In genomic region chr3:141313091-141313683, GRCh38 we compare ENCODE assay signal across 20 cellular contexts. TPM values are rescaled to one million over a fixed set of nuclear protein-coding genes. Genes with fewer than 3 reads are reported as not detected.
DNase-seq lines count a peak whose midpoint lies in the region; ATAC-seq and TF ChIP-seq lines count a peak whose summit lies in the region.
"Had no signal": no experiment of that assay in that cellular context is flagged by ENCODE, and none has a peak within 500 bp of the region (broad histone marks: within the 10 kb centered on the region; RNA-seq: fewer than 3 reads in every experiment).

No MANE protein-coding gene starts in this region.

- POLR2A ChIA-PET in CD8-positive, alpha-beta T cell (lab: Charles Lee), result interaction anchor here (1.0 to 2.4 kb wide), 4 partner anchors 8 to 139 kb away, joined by 3 to 14 read pairs (median 9); no protein-coding TSS in a partner anchor

- no peak overlapping the region for H3K56ac ChIP-seq in H9 (ENCODE audit: insufficient read length, low read depth, low read length)

- no CpG with 5 or more reads among the region's 10 CpGs for WGBS in H9 (ENCODE audit: extremely low coverage, insufficient read length, low lambda C conversion rate)

- peaks cover 34% of the 10 kb centered on the region for H3K4me1 Mint-ChIP-seq in T-helper 2 cell treated with Interferon-gamma antibody and Interleukin-4, amounts not matched to agents 5 μg/mL and 100 μg/mL, for 36 hours (ENCODE audit: low read depth)
- H3K4me1 Mint-ChIP-seq in CD8-positive, alpha-beta T cell (ENCODE audit: low read depth), result peaks cover 38% of the 10 kb centered on the region
- peaks cover 32% of the 10 kb centered on the region for H3K4me1 Mint-ChIP-seq in activated T-helper 2 cell treated with anti-CD3 and anti-CD28 coated beads, Interferon-gamma antibody, Interleukin-2, Interleukin-4, amounts not matched to agents 10 μg/mL and 5 μg/mL and 100 μg/mL, durations not matched to agents 14 hours and 24 hours and 36 hours (ENCODE audit: low read depth)
- H3K4me1 Mint-ChIP-seq in natural killer cell, result peaks cover 30 to 31% of the 10 kb centered on the region in 2 donors
- H3K4me1 Mint-ChIP-seq in H9, result peaks cover 20 to 22% of the 10 kb centered on the region in 2 experiments

- H2AFZ ChIP-seq in H9 (ENCODE audit: low read length), result no peak overlapping the region

- H2BK120ac ChIP-seq in H9 (ENCODE audit: low read depth, low read length, poor library complexity, severe bottlenecking), result no peak overlapping the region

- no peak overlapping the region for H3K4ac ChIP-seq in H9 (ENCODE audit: low read depth, low read length)

- no peak overlapping the region for H3K27ac Mint-ChIP-seq in T-helper 2 cell treated with Interferon-gamma antibody and Interleukin-4, amounts not matched to agents 5 μg/mL and 100 μg/mL, for 36 hours
- peak overlapping the region; percentile 55 for H3K27ac Mint-ChIP-seq in CD8-positive, alpha-beta T cell
- no peak overlapping the region for H3K27ac Mint-ChIP-seq in activated T-helper 2 cell treated with anti-CD3 and anti-CD28 coated beads, Interferon-gamma antibody, Interleukin-2, Interleukin-4, amounts not matched to agents 10 μg/mL and 5 μg/mL and 100 μg/mL, durations not matched to agents 14 hours and 24 hours and 36 hours
- H3K27ac Mint-ChIP-seq in natural killer cell (peak overlapping the region; percentile 35 to 98), H9 (no peak overlapping the region)
- H3K27ac Mint-ChIP-seq: GM23338 had no signal

- intact Hi-C loops in CD8-positive, alpha-beta T cell (cut with DNase I, micrococcal nuclease), result loop anchor here (2.0 to 5.0 kb wide), 8 partner anchors 56 to 1689 kb away; partner anchors contain the start of genes U2SURP (in 2 of the 2), XRN1 (in 2 of the 2), RNF7 (in 1 of the 2) and SLC25A36 (in 1 of the 2)
- intact Hi-C loops in activated T-helper 2 cell treated with anti-CD3 and anti-CD28 coated beads, Interferon-gamma antibody, Interleukin-2, Interleukin-4, amounts not matched to agents 10 μg/mL and 5 μg/mL and 100 μg/mL, durations not matched to agents 14 hours and 24 hours and 36 hours (cut with micrococcal nuclease), result loop anchor here (5.0 kb wide), 3 partner anchors 99 to 564 kb away; partner anchors contain the start of genes ATP1B3 and RNF7
- intact Hi-C loops in natural killer cell (cut with micrococcal nuclease), result no loop called here

- H3K9ac ChIP-seq in H9 (ENCODE audit: extremely low read depth, insufficient read length, low read length), result no peak overlapping the region
- H3K9ac ChIP-seq: BLaER1 had no signal

- no peak overlapping the region for H3K23ac ChIP-seq in H9 (ENCODE audit: insufficient read length, low read depth, low read length)

- H3K14ac ChIP-seq in H9 (ENCODE audit: insufficient read depth, low read length), result no peak overlapping the region

- H3K4me2 ChIP-seq in H9 (ENCODE audit: insufficient read depth, insufficient read length, low read length), result no peak overlapping the region
- H3K4me2 ChIP-seq: GM23338 had no signal

- no peak for TF ChIP-seq CTCF in CD8-positive, alpha-beta T cell (IDR thresholded peaks at IDR 0.05)
- no peak for TF ChIP-seq CTCF in natural killer cell (IDR thresholded peaks at IDR 0.05)
- no peak for TF ChIP-seq CTCF in H9 (conservative IDR thresholded peaks at IDR 0.05)

- peak overlapping the region; percentile 92 for H3K4me3 Mint-ChIP-seq in T-helper 2 cell treated with Interferon-gamma antibody and Interleukin-4, amounts not matched to agents 5 μg/mL and 100 μg/mL, for 36 hours
- peak overlapping the region; percentile 41 for H3K4me3 Mint-ChIP-seq in CD8-positive, alpha-beta T cell
- peak overlapping the region; percentile 38 for H3K4me3 Mint-ChIP-seq in activated T-helper 2 cell treated with anti-CD3 and anti-CD28 coated beads, Interferon-gamma antibody, Interleukin-2, Interleukin-4, amounts not matched to agents 10 μg/mL and 5 μg/mL and 100 μg/mL, durations not matched to agents 14 hours and 24 hours and 36 hours (ENCODE audit: low read depth)
- H3K4me3 Mint-ChIP-seq in natural killer cell (peak overlapping the region; percentile 62), H9 (no peak overlapping the region)

- no peak overlapping the region for H3T11ph ChIP-seq in H9 (ENCODE audit: low read length)

- no peak for DNase-seq in T-helper 2 cell treated with Interferon-gamma antibody and Interleukin-4, amounts not matched to agents 5 μg/mL and 100 μg/mL, for 36 hours (ENCODE audit: low spot score)
- DNase-seq in T-helper 2 cell (no peak), natural killer cell (no peak), H9 (no peak), cortex of kidney (lab: John Stamatoyannopoulos, UW) (no peak)
- no peak for DNase-seq in CD8-positive, alpha-beta T cell
- DNase-seq in activated T-helper 2 cell treated with anti-CD3 and anti-CD28 coated beads, Interferon-gamma antibody, Interleukin-2, Interleukin-4, amounts not matched to agents 10 μg/mL and 5 μg/mL and 100 μg/mL, durations not matched to agents 14 hours and 24 hours and 36 hours (ENCODE audit: low spot score), result no peak
- DNase-seq: 8988T; DMS53; effector memory CD4-positive, alpha-beta T cell; islet precursor cell; NCI-H2171; NCI-H748 treated with DMSO at 0.1 percent for 48 hours; spleen; tibial artery had no signal

- no peaks in the 10 kb centered on the region for H3K27me3 Mint-ChIP-seq in T-helper 2 cell treated with Interferon-gamma antibody and Interleukin-4, amounts not matched to agents 5 μg/mL and 100 μg/mL, for 36 hours (ENCODE audit: low read depth)
- no peaks in the 10 kb centered on the region for H3K27me3 Mint-ChIP-seq in CD8-positive, alpha-beta T cell (ENCODE audit: low read depth)
- no peaks in the 10 kb centered on the region for H3K27me3 Mint-ChIP-seq in activated T-helper 2 cell treated with anti-CD3 and anti-CD28 coated beads, Interferon-gamma antibody, Interleukin-2, Interleukin-4, amounts not matched to agents 10 μg/mL and 5 μg/mL and 100 μg/mL, durations not matched to agents 14 hours and 24 hours and 36 hours (ENCODE audit: low read depth)
- no peaks in the 10 kb centered on the region for H3K27me3 Mint-ChIP-seq in natural killer cell (ENCODE audit: low read depth in 2 of 2)
- H3K27me3 Mint-ChIP-seq in H9 (ENCODE audit: low read depth), result peaks cover 5% of the 10 kb centered on the region

- H4K5ac ChIP-seq in H9 (ENCODE audit: insufficient read length, low read depth, low read length), result no peak overlapping the region

- H4K20me1 ChIP-seq in H9 (ENCODE audit: control insufficient read depth, insufficient read depth, insufficient read length), result no peaks in the 10 kb centered on the region
- H4K20me1 ChIP-seq: BLaER1 had no signal

- H3K18ac ChIP-seq in H9 (ENCODE audit: insufficient read length, low read depth, low read length), result no peak overlapping the region

- H3K27me3 ChIP-seq in CD8-positive, alpha-beta T cell (ENCODE audit: insufficient read depth, low read length), result no peaks in the 10 kb centered on the region
- no peaks in the 10 kb centered on the region for H3K27me3 ChIP-seq in H9 (ENCODE audit: insufficient read depth, low read length)
- H3K27me3 ChIP-seq: BLaER1, spleen, tibial artery had no signal

- no peak overlapping the region for H2AK5ac ChIP-seq in H9 (ENCODE audit: insufficient read length, low read length)

- peaks cover 28% of the 10 kb centered on the region for H3K4me1 ChIP-seq in CD8-positive, alpha-beta T cell (ENCODE audit: insufficient read depth, low read length)
- no peaks in the 10 kb centered on the region; the same call in 1 of the 2 replicates for H3K4me1 ChIP-seq in H9 (ENCODE audit: insufficient read depth, low read length)

- H2BK12ac ChIP-seq in H9 (ENCODE audit: insufficient read length, low read depth, low read length), result no peak overlapping the region

- H3K79me2 ChIP-seq in H9 (ENCODE audit: insufficient read depth, low read length), result no peaks in the 10 kb centered on the region

- peaks cover 6% of the 10 kb centered on the region for H3K23me2 ChIP-seq in H9 (ENCODE audit: insufficient read length, low read depth, low read length, poor library complexity, severe bottlenecking)

- H3K79me1 ChIP-seq in H9 (ENCODE audit: insufficient read depth, low read depth, low read length, poor library complexity, severe bottlenecking), result no peaks in the 10 kb centered on the region

- no peak overlapping the region for H3K4me3 ChIP-seq in CD8-positive, alpha-beta T cell (ENCODE audit: low read depth, low read length)
- H3K4me3 ChIP-seq: GM23338 had no signal

- H3K9me3 Mint-ChIP-seq in T-helper 2 cell treated with Interferon-gamma antibody and Interleukin-4, amounts not matched to agents 5 μg/mL and 100 μg/mL, for 36 hours, result no peaks in the 10 kb centered on the region
- no peaks in the 10 kb centered on the region for H3K9me3 Mint-ChIP-seq in CD8-positive, alpha-beta T cell
- H3K9me3 Mint-ChIP-seq in activated T-helper 2 cell treated with anti-CD3 and anti-CD28 coated beads, Interferon-gamma antibody, Interleukin-2, Interleukin-4, amounts not matched to agents 10 μg/mL and 5 μg/mL and 100 μg/mL, durations not matched to agents 14 hours and 24 hours and 36 hours, result no peaks in the 10 kb centered on the region
- H3K9me3 Mint-ChIP-seq in natural killer cell, result no peaks in the 10 kb centered on the region
- peaks cover 5 to 6% of the 10 kb centered on the region in 2 experiments for H3K9me3 Mint-ChIP-seq in H9

- H4K8ac ChIP-seq in H9 (replicated peaks; ENCODE audit: insufficient read length, low read depth, low read length), result no peak overlapping the region

- H2BK15ac ChIP-seq in H9 (ENCODE audit: low read depth, low read length), result no peak overlapping the region

- no peak overlapping the region for H4K91ac ChIP-seq in H9 (ENCODE audit: insufficient read length, low read depth, low read length)

- H2BK20ac ChIP-seq in H9 (ENCODE audit: low read depth, low read length, poor library complexity, severe bottlenecking), result no peak overlapping the region

- ATAC-seq in CD8-positive, alpha-beta T cell, result no peak
- ATAC-seq in natural killer cell (no peak), GM19395 (IDR thresholded peaks at IDR 0.05; ENCODE audit: unreplicated experiment) (no peak)
- ATAC-seq: GM23338, Panc1 had no signal

- CTCF ChIA-PET in CD8-positive, alpha-beta T cell (lab: Charles Lee), result interaction anchor here (1.8 to 15.7 kb wide), 6 partner anchors 9 to 146 kb away, joined by 12 to 242 read pairs (median 18); no protein-coding TSS in a partner anchor

- no peaks in the 10 kb centered on the region for H3K9me3 ChIP-seq in CD8-positive, alpha-beta T cell (ENCODE audit: low read length)
- no peaks in the 10 kb centered on the region for H3K9me3 ChIP-seq in H9 (ENCODE audit: control insufficient read depth, low read depth, low read length)
- H3K9me3 ChIP-seq: spleen, tibial artery had no signal

- no peak overlapping the region for H2BK5ac ChIP-seq in H9 (ENCODE audit: insufficient read length, low read length)

- no peaks in the 10 kb centered on the region for H3K36me3 ChIP-seq in CD8-positive, alpha-beta T cell (ENCODE audit: insufficient read depth, low read length)
- H3K36me3 ChIP-seq: BLaER1, spleen, tibial artery had no signal

- H3K27ac ChIP-seq in CD8-positive, alpha-beta T cell (ENCODE audit: low read depth, low read length), result no peak overlapping the region
- no peak overlapping the region for H3K27ac ChIP-seq in H9 (ENCODE audit: insufficient read length, low read depth, low read length)
- H3K27ac ChIP-seq: SK-N-MC had no signal

- H3K36me3 Mint-ChIP-seq in T-helper 2 cell treated with Interferon-gamma antibody and Interleukin-4, amounts not matched to agents 5 μg/mL and 100 μg/mL, for 36 hours (ENCODE audit: low read depth), result peaks cover 2% of the 10 kb centered on the region
- peaks cover 6% of the 10 kb centered on the region for H3K36me3 Mint-ChIP-seq in CD8-positive, alpha-beta T cell
- peaks cover 3% of the 10 kb centered on the region for H3K36me3 Mint-ChIP-seq in activated T-helper 2 cell treated with anti-CD3 and anti-CD28 coated beads, Interferon-gamma antibody, Interleukin-2, Interleukin-4, amounts not matched to agents 10 μg/mL and 5 μg/mL and 100 μg/mL, durations not matched to agents 14 hours and 24 hours and 36 hours (ENCODE audit: low read depth)
- H3K36me3 Mint-ChIP-seq in natural killer cell (no peaks in the 10 kb centered on the region), H9 (ENCODE audit: insufficient read depth in 1 of 3, low read depth in 3 of 3) (peaks cover under 1 to 5% (median under 1%) of the 10 kb centered on the region in 3 experiments; a peak in 4 of 7 replicates)

RNA-seq across cellular contexts. Expression of gene ZBTB38, which starts 55.1 kb away (rescaled TPM):
- 10 to 100 TPM; 22.7 to 24.3 TPM for total RNA-seq in CD8-positive, alpha-beta T cell
- 25.4 and 27.2 TPM in 2 replicates for total RNA-seq in activated T-helper 2 cell treated with anti-CD3 and anti-CD28 coated beads, Interferon-gamma antibody, Interleukin-2, Interleukin-4, amounts not matched to agents 10 μg/mL and 5 μg/mL and 100 μg/mL, durations not matched to agents 14 hours and 24 hours and 36 hours
- 10 to 100 TPM; 40.3 to 68.3 (median 56.7) TPM for total RNA-seq in natural killer cell
- total RNA-seq in H9 (2021), result 12.7 and 14.6 TPM in 2 replicates

Comparison
In these comparisons a context has a peak if more than half of its experiments do, and no peak if none do; other contexts are left out.
1. H3K27ac Mint-ChIP-seq: peak in CD8-positive, alpha-beta T cell (single experiment) and natural killer cell (2 of 2); none in T-helper 2 cell treated with Interferon-gamma antibody and Interleukin-4, amounts not matched to agents 5 μg/mL and 100 μg/mL, for 36 hours (single experiment), activated T-helper 2 cell treated with anti-CD3 and anti-CD28 coated beads, Interferon-gamma antibody, Interleukin-2, Interleukin-4, amounts not matched to agents 10 μg/mL and 5 μg/mL and 100 μg/mL, durations not matched to agents 14 hours and 24 hours and 36 hours (single experiment) and H9 (0 of 3).
2. H3K4me3 Mint-ChIP-seq: peak in T-helper 2 cell treated with Interferon-gamma antibody and Interleukin-4, amounts not matched to agents 5 μg/mL and 100 μg/mL, for 36 hours (single experiment), CD8-positive, alpha-beta T cell (single experiment), activated T-helper 2 cell treated with anti-CD3 and anti-CD28 coated beads, Interferon-gamma antibody, Interleukin-2, Interleukin-4, amounts not matched to agents 10 μg/mL and 5 μg/mL and 100 μg/mL, durations not matched to agents 14 hours and 24 hours and 36 hours (single experiment) and natural killer cell (single experiment); none in H9 (0 of 2).